1 cellular context compared by ENCODE assay signal in genomic region chr17:7021993-7022778, GRCh38.
TF ChIP-seq lines count a peak whose summit lies in the region.

No MANE protein-coding gene starts in this region.

TF ChIP-seq in K562, 482 proteins besides CTCF, POLR2A, EP300 and RAD21 (continued from another document):
- TF ChIP-seq MAZ (CRISPR knock-in tag; conservative IDR thresholded peaks at IDR 0.05 in 1 of 2, IDR thresholded peaks at IDR 0.05 in 1 of 2), result peak in 1 of 2 experiments; percentile 62; a peak in 2 of 4 replicates
- no peak for TF ChIP-seq CC2D1A (IDR thresholded peaks at IDR 0.05)
- 0 out of 2 replicates have a peak, but pooled peaks have one; percentile 39 for TF ChIP-seq CREM (IDR thresholded peaks at IDR 0.05; ENCODE audit: low read depth)
- TF ChIP-seq HES1 (IDR thresholded peaks at IDR 0.05; ENCODE audit: low read depth), result no peak
- no peak for TF ChIP-seq POLR3A (IDR thresholded peaks at IDR 0.05; ENCODE audit: borderline replicate concordance, extremely low read depth, insufficient read depth, insufficient read length)
- no peak for TF ChIP-seq IRF2 (CRISPR knock-in tag; IDR thresholded peaks at IDR 0.05)
- TF ChIP-seq TBP (optimal IDR thresholded peaks at IDR 0.05; ENCODE audit: low read depth, low read length), result peak; percentile 28
- no peak for TF ChIP-seq RFX7 (CRISPR knock-in tag; IDR thresholded peaks at IDR 0.05)
- no peak for TF ChIP-seq MXI1 (IDR thresholded peaks at IDR 0.05; ENCODE audit: low read depth, low read length)
